ENCODE assay signal across 1 cellular context in the genomic region with DNA sequence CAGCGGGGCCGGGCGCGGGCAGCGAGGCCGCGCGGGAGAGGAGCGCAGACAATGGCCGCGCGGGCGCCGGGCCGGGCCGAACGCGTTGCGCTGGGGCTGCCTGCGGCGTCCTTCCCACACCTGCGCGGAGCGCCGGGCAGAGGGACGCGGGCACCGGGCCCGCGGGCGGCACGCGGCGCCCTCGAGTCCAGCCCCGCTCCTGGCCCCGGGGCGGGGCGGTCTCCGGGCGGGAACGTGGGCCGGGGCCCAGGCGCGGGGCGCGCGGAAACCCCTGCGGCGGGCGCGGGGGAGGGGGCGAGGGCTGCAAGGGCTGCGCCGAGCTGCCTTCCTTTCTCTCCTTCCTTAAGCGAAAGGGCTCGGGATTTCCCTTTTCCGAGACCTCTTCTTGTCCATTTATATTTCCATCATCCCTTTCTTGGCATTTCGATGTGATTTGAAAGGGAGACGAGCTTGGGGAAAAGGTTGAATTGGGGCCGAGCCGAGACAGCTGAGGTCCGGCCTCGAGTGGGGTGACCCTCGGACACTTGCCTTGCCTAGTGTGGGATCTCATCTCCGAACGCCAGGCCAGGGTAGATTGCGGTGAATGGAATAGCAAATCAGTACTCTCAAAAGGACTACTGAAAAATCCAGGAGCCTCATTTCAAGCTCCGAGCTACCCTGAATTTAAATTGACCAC.
TF ChIP-seq lines count a peak whose summit lies in the region.

No MANE protein-coding gene starts in this region.

TF ChIP-seq in K562, 482 proteins besides CTCF, POLR2A, EP300 and RAD21 (continued from another document):
- TF ChIP-seq, protein P1, sequence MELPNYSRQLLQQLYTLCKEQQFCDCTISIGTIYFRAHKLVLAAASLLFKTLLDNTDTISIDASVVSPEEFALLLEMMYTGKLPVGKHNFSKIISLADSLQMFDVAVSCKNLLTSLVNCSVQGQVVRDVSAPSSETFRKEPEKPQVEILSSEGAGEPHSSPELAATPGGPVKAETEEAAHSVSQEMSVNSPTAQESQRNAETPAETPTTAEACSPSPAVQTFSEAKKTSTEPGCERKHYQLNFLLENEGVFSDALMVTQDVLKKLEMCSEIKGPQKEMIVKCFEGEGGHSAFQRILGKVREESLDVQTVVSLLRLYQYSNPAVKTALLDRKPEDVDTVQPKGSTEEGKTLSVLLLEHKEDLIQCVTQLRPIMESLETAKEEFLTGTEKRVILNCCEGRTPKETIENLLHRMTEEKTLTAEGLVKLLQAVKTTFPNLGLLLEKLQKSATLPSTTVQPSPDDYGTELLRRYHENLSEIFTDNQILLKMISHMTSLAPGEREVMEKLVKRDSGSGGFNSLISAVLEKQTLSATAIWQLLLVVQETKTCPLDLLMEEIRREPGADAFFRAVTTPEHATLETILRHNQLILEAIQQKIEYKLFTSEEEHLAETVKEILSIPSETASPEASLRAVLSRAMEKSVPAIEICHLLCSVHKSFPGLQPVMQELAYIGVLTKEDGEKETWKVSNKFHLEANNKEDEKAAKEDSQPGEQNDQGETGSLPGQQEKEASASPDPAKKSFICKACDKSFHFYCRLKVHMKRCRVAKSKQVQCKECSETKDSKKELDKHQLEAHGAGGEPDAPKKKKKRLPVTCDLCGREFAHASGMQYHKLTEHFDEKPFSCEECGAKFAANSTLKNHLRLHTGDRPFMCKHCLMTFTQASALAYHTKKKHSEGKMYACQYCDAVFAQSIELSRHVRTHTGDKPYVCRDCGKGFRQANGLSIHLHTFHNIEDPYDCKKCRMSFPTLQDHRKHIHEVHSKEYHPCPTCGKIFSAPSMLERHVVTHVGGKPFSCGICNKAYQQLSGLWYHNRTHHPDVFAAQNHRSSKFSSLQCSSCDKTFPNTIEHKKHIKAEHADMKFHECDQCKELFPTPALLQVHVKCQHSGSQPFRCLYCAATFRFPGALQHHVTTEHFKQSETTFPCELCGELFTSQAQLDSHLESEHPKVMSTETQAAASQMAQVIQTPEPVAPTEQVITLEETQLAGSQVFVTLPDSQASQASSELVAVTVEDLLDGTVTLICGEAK (IDR thresholded peaks at IDR 0.05), result peak; percentile 59
- TF ChIP-seq, protein P1 (CRISPR knock-in tag; IDR thresholded peaks at IDR 0.05), result no peak
- TF ChIP-seq, protein P2, sequence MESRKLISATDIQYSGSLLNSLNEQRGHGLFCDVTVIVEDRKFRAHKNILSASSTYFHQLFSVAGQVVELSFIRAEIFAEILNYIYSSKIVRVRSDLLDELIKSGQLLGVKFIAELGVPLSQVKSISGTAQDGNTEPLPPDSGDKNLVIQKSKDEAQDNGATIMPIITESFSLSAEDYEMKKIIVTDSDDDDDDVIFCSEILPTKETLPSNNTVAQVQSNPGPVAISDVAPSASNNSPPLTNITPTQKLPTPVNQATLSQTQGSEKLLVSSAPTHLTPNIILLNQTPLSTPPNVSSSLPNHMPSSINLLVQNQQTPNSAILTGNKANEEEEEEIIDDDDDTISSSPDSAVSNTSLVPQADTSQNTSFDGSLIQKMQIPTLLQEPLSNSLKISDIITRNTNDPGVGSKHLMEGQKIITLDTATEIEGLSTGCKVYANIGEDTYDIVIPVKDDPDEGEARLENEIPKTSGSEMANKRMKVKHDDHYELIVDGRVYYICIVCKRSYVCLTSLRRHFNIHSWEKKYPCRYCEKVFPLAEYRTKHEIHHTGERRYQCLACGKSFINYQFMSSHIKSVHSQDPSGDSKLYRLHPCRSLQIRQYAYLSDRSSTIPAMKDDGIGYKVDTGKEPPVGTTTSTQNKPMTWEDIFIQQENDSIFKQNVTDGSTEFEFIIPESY (CRISPR knock-in tag; IDR thresholded peaks at IDR 0.05), result 0 out of 2 replicates have a peak, but pooled peaks have one; percentile 21
- TF ChIP-seq, protein P3, sequence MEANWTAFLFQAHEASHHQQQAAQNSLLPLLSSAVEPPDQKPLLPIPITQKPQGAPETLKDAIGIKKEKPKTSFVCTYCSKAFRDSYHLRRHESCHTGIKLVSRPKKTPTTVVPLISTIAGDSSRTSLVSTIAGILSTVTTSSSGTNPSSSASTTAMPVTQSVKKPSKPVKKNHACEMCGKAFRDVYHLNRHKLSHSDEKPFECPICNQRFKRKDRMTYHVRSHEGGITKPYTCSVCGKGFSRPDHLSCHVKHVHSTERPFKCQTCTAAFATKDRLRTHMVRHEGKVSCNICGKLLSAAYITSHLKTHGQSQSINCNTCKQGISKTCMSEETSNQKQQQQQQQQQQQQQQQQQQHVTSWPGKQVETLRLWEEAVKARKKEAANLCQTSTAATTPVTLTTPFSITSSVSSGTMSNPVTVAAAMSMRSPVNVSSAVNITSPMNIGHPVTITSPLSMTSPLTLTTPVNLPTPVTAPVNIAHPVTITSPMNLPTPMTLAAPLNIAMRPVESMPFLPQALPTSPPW (CRISPR knock-in tag; IDR thresholded peaks at IDR 0.05), result peak; percentile 40; the same call in 1 of the 2 replicates
- TF ChIP-seq E2F3 (CRISPR knock-in tag; IDR thresholded peaks at IDR 0.05) (0 out of 2 replicates have a peak, but pooled peaks have one; percentile 14), ZNF354B (CRISPR knock-in tag; IDR thresholded peaks at IDR 0.05) (no peak), ZBTB7A (IDR thresholded peaks at IDR 0.05; ENCODE audit: borderline replicate concordance, control insufficient read depth, low read depth, low read length) (peak; percentile 92), HDAC1 (IDR thresholded peaks at IDR 0.05) (peak in 1 of 2 experiments; percentile 44; a peak in 1 of 4 replicates), ZNF444 (CRISPR knock-in tag; IDR thresholded peaks at IDR 0.05) (0 out of 2 replicates have a peak, but pooled peaks have one; percentile 17), RB1 (IDR thresholded peaks at IDR 0.05; ENCODE audit: low read depth) (peak; percentile 73; the same call in 1 of the 2 replicates), RBBP5 (IDR thresholded peaks at IDR 0.05; ENCODE audit: borderline replicate concordance, insufficient read depth, low read length, poor library complexity, severe bottlenecking) (peak; percentile 92), GATAD2B (IDR thresholded peaks at IDR 0.05; ENCODE audit: borderline replicate concordance) (0 out of 2 replicates have a peak, but pooled peaks have one; percentile 19), ERF (CRISPR knock-in tag; IDR thresholded peaks at IDR 0.05) (peak; percentile 35; the same call in 1 of the 2 replicates), L3MBTL2 (IDR thresholded peaks at IDR 0.05) (peak; percentile 8), SMARCA4 (IDR thresholded peaks at IDR 0.05) (no peak), SIN3A (IDR thresholded peaks at IDR 0.05; ENCODE audit: borderline replicate concordance in 2 of 2, control insufficient read depth in 1 of 2, low read depth in 2 of 2, low read length in 2 of 2) (peak in 1 of 2 experiments; percentile 8; a peak in 1 of 4 replicates)
- TF ChIP-seq, protein P4, sequence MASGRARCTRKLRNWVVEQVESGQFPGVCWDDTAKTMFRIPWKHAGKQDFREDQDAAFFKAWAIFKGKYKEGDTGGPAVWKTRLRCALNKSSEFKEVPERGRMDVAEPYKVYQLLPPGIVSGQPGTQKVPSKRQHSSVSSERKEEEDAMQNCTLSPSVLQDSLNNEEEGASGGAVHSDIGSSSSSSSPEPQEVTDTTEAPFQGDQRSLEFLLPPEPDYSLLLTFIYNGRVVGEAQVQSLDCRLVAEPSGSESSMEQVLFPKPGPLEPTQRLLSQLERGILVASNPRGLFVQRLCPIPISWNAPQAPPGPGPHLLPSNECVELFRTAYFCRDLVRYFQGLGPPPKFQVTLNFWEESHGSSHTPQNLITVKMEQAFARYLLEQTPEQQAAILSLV (tag; IDR thresholded peaks at IDR 0.05), result no peak
- TF ChIP-seq, protein P5, sequence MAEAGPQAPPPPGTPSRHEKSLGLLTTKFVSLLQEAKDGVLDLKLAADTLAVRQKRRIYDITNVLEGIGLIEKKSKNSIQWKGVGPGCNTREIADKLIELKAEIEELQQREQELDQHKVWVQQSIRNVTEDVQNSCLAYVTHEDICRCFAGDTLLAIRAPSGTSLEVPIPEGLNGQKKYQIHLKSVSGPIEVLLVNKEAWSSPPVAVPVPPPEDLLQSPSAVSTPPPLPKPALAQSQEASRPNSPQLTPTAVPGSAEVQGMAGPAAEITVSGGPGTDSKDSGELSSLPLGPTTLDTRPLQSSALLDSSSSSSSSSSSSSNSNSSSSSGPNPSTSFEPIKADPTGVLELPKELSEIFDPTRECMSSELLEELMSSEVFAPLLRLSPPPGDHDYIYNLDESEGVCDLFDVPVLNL (CRISPR knock-in tag; IDR thresholded peaks at IDR 0.05; ENCODE audit: low read depth), result no peak
- TF ChIP-seq, protein P6, sequence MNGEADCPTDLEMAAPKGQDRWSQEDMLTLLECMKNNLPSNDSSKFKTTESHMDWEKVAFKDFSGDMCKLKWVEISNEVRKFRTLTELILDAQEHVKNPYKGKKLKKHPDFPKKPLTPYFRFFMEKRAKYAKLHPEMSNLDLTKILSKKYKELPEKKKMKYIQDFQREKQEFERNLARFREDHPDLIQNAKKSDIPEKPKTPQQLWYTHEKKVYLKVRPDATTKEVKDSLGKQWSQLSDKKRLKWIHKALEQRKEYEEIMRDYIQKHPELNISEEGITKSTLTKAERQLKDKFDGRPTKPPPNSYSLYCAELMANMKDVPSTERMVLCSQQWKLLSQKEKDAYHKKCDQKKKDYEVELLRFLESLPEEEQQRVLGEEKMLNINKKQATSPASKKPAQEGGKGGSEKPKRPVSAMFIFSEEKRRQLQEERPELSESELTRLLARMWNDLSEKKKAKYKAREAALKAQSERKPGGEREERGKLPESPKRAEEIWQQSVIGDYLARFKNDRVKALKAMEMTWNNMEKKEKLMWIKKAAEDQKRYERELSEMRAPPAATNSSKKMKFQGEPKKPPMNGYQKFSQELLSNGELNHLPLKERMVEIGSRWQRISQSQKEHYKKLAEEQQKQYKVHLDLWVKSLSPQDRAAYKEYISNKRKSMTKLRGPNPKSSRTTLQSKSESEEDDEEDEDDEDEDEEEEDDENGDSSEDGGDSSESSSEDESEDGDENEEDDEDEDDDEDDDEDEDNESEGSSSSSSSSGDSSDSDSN (IDR thresholded peaks at IDR 0.05; ENCODE audit: borderline replicate concordance in 1 of 2, low read depth in 2 of 2, low read length in 2 of 2), result peak in 1 of 2 experiments; percentile 20; a peak in 2 of 4 replicates
- TF ChIP-seq, protein P7, sequence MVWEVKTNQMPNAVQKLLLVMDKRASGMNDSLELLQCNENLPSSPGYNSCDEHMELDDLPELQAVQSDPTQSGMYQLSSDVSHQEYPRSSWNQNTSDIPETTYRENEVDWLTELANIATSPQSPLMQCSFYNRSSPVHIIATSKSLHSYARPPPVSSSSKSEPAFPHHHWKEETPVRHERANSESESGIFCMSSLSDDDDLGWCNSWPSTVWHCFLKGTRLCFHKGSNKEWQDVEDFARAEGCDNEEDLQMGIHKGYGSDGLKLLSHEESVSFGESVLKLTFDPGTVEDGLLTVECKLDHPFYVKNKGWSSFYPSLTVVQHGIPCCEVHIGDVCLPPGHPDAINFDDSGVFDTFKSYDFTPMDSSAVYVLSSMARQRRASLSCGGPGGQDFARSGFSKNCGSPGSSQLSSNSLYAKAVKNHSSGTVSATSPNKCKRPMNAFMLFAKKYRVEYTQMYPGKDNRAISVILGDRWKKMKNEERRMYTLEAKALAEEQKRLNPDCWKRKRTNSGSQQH (CRISPR knock-in tag; IDR thresholded peaks at IDR 0.05), result no peak
- TF ChIP-seq, protein P8, sequence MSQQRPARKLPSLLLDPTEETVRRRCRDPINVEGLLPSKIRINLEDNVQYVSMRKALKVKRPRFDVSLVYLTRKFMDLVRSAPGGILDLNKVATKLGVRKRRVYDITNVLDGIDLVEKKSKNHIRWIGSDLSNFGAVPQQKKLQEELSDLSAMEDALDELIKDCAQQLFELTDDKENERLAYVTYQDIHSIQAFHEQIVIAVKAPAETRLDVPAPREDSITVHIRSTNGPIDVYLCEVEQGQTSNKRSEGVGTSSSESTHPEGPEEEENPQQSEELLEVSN (IDR thresholded peaks at IDR 0.05; ENCODE audit: borderline replicate concordance in 1 of 2, extremely low read depth in 1 of 2, insufficient read depth in 1 of 2, insufficient read length in 1 of 2, low read depth in 1 of 2, low read length in 1 of 2, poor library complexity in 1 of 2, severe bottlenecking in 1 of 2), result peak; percentile 66 to 96
- TF ChIP-seq, protein P9, sequence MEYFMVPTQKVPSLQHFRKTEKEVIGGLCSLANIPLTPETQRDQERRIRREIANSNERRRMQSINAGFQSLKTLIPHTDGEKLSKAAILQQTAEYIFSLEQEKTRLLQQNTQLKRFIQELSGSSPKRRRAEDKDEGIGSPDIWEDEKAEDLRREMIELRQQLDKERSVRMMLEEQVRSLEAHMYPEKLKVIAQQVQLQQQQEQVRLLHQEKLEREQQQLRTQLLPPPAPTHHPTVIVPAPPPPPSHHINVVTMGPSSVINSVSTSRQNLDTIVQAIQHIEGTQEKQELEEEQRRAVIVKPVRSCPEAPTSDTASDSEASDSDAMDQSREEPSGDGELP (CRISPR knock-in tag; IDR thresholded peaks at IDR 0.05; ENCODE audit: borderline replicate concordance), result peak; percentile 39; the same call in 1 of the 2 replicates
